In the genomic region with DNA sequence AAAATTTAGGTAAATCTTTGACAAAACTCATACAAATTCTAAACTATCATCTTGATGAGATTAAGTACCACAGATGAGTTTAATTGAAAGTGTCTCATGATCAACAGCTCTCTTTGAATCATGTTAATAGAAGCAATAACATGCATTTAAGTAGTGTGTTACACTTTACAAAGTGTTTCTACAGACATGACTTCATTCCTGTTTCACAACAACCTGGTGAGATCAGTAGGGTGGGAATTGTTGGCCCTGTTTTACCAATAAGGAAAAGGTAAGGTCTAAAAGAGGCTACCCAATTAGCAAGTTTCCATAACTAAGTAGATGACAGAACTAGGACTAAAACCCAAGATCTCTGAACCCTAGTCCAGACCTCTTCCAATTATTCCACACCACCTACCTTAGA, we compare ENCODE assay signal across 27 cellular contexts.
"Had no signal": no experiment of that assay in that cellular context is flagged by ENCODE, and none has a peak within 500 bp of the region (broad histone marks: within the 10 kb centered on the region; RNA-seq: fewer than 3 reads in every experiment).

No MANE protein-coding gene starts in this region.

- H3K27ac ChIP-seq: adrenal gland, body of pancreas, cardiac muscle cell, colonic mucosa, esophagus squamous epithelium had no signal

- H3K4me1 ChIP-seq: adrenal gland, colonic mucosa, esophagus squamous epithelium had no signal

- ATAC-seq: activated CD4-positive, alpha-beta T cell treated with anti-CD3 and anti-CD28 coated beads for 36 hours; activated CD8-positive, alpha-beta memory T cell treated with anti-CD3 and anti-CD28 coated beads, Interleukin-2, amount 10 ng/mL, durations not matched to agents 7 days and 5 days; activated CD8-positive, alpha-beta T cell treated with anti-CD3 and anti-CD28 coated beads, Interleukin-2, amount 10 ng/mL, durations not matched to agents 7 days and 5 days; activated naive CD8-positive, alpha-beta T cell treated with anti-CD3 and anti-CD28 coated beads, Interleukin-2, amount 50 U/mL, for 24 hours; body of pancreas had no signal

- H3K27me3 ChIP-seq: adrenal gland, body of pancreas, cardiac muscle cell, colonic mucosa, esophagus squamous epithelium had no signal

- H3K4me3 ChIP-seq: adrenal gland, body of pancreas, cardiac muscle cell, colonic mucosa, esophagus squamous epithelium had no signal

- H3K9me3 ChIP-seq: adrenal gland, body of pancreas, colonic mucosa, esophagus squamous epithelium had no signal

- DNase-seq: activated CD4-positive, alpha-beta memory T cell treated with anti-CD3 and anti-CD28 coated beads for 36 hours; activated CD4-positive, alpha-beta T cell treated with anti-CD3 and anti-CD28 coated beads for 36 hours; activated CD4-positive, alpha-beta T cell treated with anti-CD3 and anti-CD28 coated beads, Interleukin-2, amount 10 ng/mL, durations not matched to agents 24 days and 14 days; activated CD4-positive, CD25-positive, alpha-beta regulatory T cell; activated CD4-positive, CD25-positive, alpha-beta regulatory T cell treated with anti-CD3 and anti-CD28 coated beads, Interleukin-2, amount 50 U/mL, for 72 hours; activated CD8-positive, alpha-beta memory T cell treated with anti-CD3 and anti-CD28 coated beads, Interleukin-2, amount 10 ng/mL, durations not matched to agents 7 days and 5 days; activated CD8-positive, alpha-beta memory T cell treated with anti-CD3 and anti-CD28 coated beads, Interleukin-2, amount 50 U/mL, for 4 hours; activated CD8-positive, alpha-beta T cell treated with anti-CD3 and anti-CD28 coated beads, Interleukin-2, amount 10 ng/mL, durations not matched to agents 7 days and 5 days; activated effector memory CD4-positive, alpha-beta T cell treated with anti-CD3 and anti-CD28 coated beads, Interleukin-2, amount 50 U/mL, for 16 hours; activated naive CD4-positive, alpha-beta T cell treated with anti-CD3 and anti-CD28 coated beads for 36 hours; activated naive CD8-positive, alpha-beta T cell treated with anti-CD3 and anti-CD28 coated beads for 36 hours; activated naive CD8-positive, alpha-beta T cell treated with anti-CD3 and anti-CD28 coated beads, Interleukin-2, amount 50 U/mL, for 24 hours; activated T-cell treated with anti-CD3 and anti-CD28 coated beads, Interleukin-2, amount 50 U/mL, for 1 hour; activated T-cell treated with anti-CD3 and anti-CD28 coated beads, Interleukin-2, amount 50 U/mL, for 48 hours; adrenal gland; amygdala; aorta; body of pancreas; central memory CD4-positive, alpha-beta T cell; cerebellar nuclear complex; effector CD8-positive, alpha-beta T cell; endodermal cell; esophagus squamous epithelium; head of caudate nucleus; T-helper 2 cell had no signal

- H3K36me3 ChIP-seq: adrenal gland, cardiac muscle cell, colonic mucosa, esophagus squamous epithelium had no signal
